Comparison of ENCODE assay signal across 28 cellular contexts in genomic region chr22:29136715-29137700, GRCh38.
DNase-seq lines count a peak whose midpoint lies in the region; ATAC-seq and TF ChIP-seq lines count a peak whose summit lies in the region.
"Had no signal": no experiment of that assay in that cellular context is flagged by ENCODE, and none has a peak within 500 bp of the region (broad histone marks: within the 10 kb centered on the region; RNA-seq: fewer than 3 reads in every experiment).

No MANE protein-coding gene starts in this region.

- peaks cover 20% of the 10 kb centered on the region for H3K4me1 Mint-ChIP-seq in dendritic cell treated with granulocyte-macrophage colony-stimulating factor and Interleukin-4, amounts not matched to agents 40 ng/mL and 50 ng/mL, for 4 days (ENCODE audit: low read depth)

- no peak for TF ChIP-seq CTCF in psoas muscle (IDR thresholded peaks at IDR 0.05)

- peaks cover 14% of the 10 kb centered on the region for H3K27me3 Mint-ChIP-seq in dendritic cell treated with granulocyte-macrophage colony-stimulating factor and Interleukin-4, amounts not matched to agents 40 ng/mL and 50 ng/mL, for 4 days

- intact Hi-C loops in dendritic cell treated with granulocyte-macrophage colony-stimulating factor and Interleukin-4, amounts not matched to agents 40 ng/mL and 50 ng/mL, for 4 days (cut with micrococcal nuclease) = no loop called here
- intact Hi-C loops in psoas muscle (cut with DNase I) = no loop called here

- no peak overlapping the region for H3K4me3 ChIP-seq in psoas muscle
- H3K4me3 ChIP-seq: colonic mucosa, GM12878, heart left ventricle, left lung, prostate gland, SK-N-MC, tibial nerve had no signal

- H3K27ac Mint-ChIP-seq in dendritic cell treated with granulocyte-macrophage colony-stimulating factor and Interleukin-4, amounts not matched to agents 40 ng/mL and 50 ng/mL, for 4 days = peak overlapping the region; percentile 52
- H3K27ac Mint-ChIP-seq: activated naive CD8-positive, alpha-beta T cell treated with anti-CD3 and anti-CD28 coated beads, Interleukin-2, amount 10 ng/mL, durations not matched to agents 7 days and 5 days; activated T-helper 1 cell treated with anti-CD3 and anti-CD28 coated beads, Interleukin-12 subunit alpha, Interleukin-12 subunit beta, Interleukin-2, Interleukin-4 antibody, amounts not matched to agents 30 ng/mL and 10 ng/mL and 1 ng/mL, durations not matched to agents 14 hours and 24 hours and 36 hours; CD4-positive, alpha-beta T cell; stimulated activated naive CD8-positive, alpha-beta T cell treated with anti-CD3 and anti-CD28 coated beads, Interleukin-15, Interleukin-2, amounts not matched to agents 100 ng/mL and 50 ng/mL, for 24 hours had no signal

- WGBS in psoas muscle, 3 donors = 58 to 70% (median 63%) methylated on average over 31 of the region's 31 CpGs

- H3K4me1 ChIP-seq in psoas muscle = peaks cover 7% of the 10 kb centered on the region
- H3K4me1 ChIP-seq: colonic mucosa, prostate gland, tibial nerve had no signal

- H3K9me3 Mint-ChIP-seq in dendritic cell treated with granulocyte-macrophage colony-stimulating factor and Interleukin-4, amounts not matched to agents 40 ng/mL and 50 ng/mL, for 4 days = peaks cover 9% of the 10 kb centered on the region
- H3K9me3 Mint-ChIP-seq: CD4-positive, alpha-beta T cell had no signal

- peak; percentile 46 for DNase-seq in NCI-H1092 (lab: John Stamatoyannopoulos, UW)
- DNase-seq in NCI-H2171 treated with DMSO at 0.1 percent for 48 hours (lab: John Stamatoyannopoulos, UW) = peak; percentile 92
- peak in 1 of 2 donors; percentile 43 for DNase-seq in psoas muscle
- DNase-seq in SIG-M5 treated with dmso at 0.1 percent for 504 hours (lab: John Stamatoyannopoulos, UW; ENCODE audit: unreplicated experiment) = no peak
- DNase-seq in NCI-H2196 treated with DMSO at 0.1 percent for 48 hours (lab: John Stamatoyannopoulos, UW; ENCODE audit: unreplicated experiment) = no peak
- DNase-seq: activated naive CD8-positive, alpha-beta T cell treated with anti-CD3 and anti-CD28 coated beads, Interleukin-2, amount 10 ng/mL, durations not matched to agents 7 days and 5 days; CD4-positive, alpha-beta T cell; colonic mucosa; DMS53; GOT3; left lung; midbrain; MM.1S; NCI-H2081; NCI-H82; stimulated activated CD4-positive, alpha-beta T cell treated with anti-CD3 and anti-CD28 coated beads, Interleukin-4, amount 100 ng/mL, for 1 hour had no signal

- H3K36me3 Mint-ChIP-seq in dendritic cell treated with granulocyte-macrophage colony-stimulating factor and Interleukin-4, amounts not matched to agents 40 ng/mL and 50 ng/mL, for 4 days (ENCODE audit: low read depth) = no peaks in the 10 kb centered on the region
- H3K36me3 Mint-ChIP-seq: activated naive CD8-positive, alpha-beta T cell treated with anti-CD3 and anti-CD28 coated beads, Interleukin-2, amount 10 ng/mL, durations not matched to agents 7 days and 5 days had no signal

- H3K27me3 ChIP-seq in psoas muscle (ENCODE audit: insufficient read depth in 3 of 3, low read length in 2 of 3) = no peaks in the 10 kb centered on the region
- H3K27me3 ChIP-seq: colonic mucosa, heart left ventricle, left lung, tibial nerve had no signal

- H3K27ac ChIP-seq in psoas muscle = no peak overlapping the region
- H3K27ac ChIP-seq: colonic mucosa, heart left ventricle, prostate gland, SK-N-MC, tibial nerve had no signal

- H3K4me3 Mint-ChIP-seq in dendritic cell treated with granulocyte-macrophage colony-stimulating factor and Interleukin-4, amounts not matched to agents 40 ng/mL and 50 ng/mL, for 4 days = no peak overlapping the region
- H3K4me3 Mint-ChIP-seq: activated naive CD8-positive, alpha-beta T cell treated with anti-CD3 and anti-CD28 coated beads, Interleukin-2, amount 10 ng/mL, durations not matched to agents 7 days and 5 days; activated T-helper 1 cell treated with anti-CD3 and anti-CD28 coated beads, Interleukin-12 subunit alpha, Interleukin-12 subunit beta, Interleukin-2, Interleukin-4 antibody, amounts not matched to agents 30 ng/mL and 10 ng/mL and 1 ng/mL, durations not matched to agents 14 hours and 24 hours and 36 hours; CD4-positive, alpha-beta T cell; neural crest cell; stimulated activated naive CD8-positive, alpha-beta T cell treated with anti-CD3 and anti-CD28 coated beads, Interleukin-15, Interleukin-2, amounts not matched to agents 100 ng/mL and 50 ng/mL, for 24 hours had no signal

- no peaks in the 10 kb centered on the region for H3K9me3 ChIP-seq in psoas muscle
- H3K9me3 ChIP-seq: colonic mucosa, heart left ventricle, left lung, prostate gland, tibial nerve had no signal

- peaks cover 0 to 31% of the 10 kb centered on the region in 2 donors for H3K36me3 ChIP-seq in psoas muscle (ENCODE audit: insufficient read depth in 1 of 2, low read depth in 1 of 2)
- H3K36me3 ChIP-seq: colonic mucosa, prostate gland had no signal

- ATAC-seq in psoas muscle (peak in 3 of 4 donors; percentile 50 to 54 (median 52)), HG03520 (IDR thresholded peaks at IDR 0.05; ENCODE audit: unreplicated experiment) (no peak), HG02623 (IDR thresholded peaks at IDR 0.05; ENCODE audit: unreplicated experiment) (no peak)
- ATAC-seq: GM12878, heart left ventricle, left lung, Panc1 had no signal

Comparison
In these comparisons a context has a peak if more than half of its experiments do, and no peak if none do; other contexts are left out.
1. DNase-seq: peak in NCI-H1092 (single experiment) and NCI-H2171 treated with DMSO at 0.1 percent for 48 hours (single experiment); none in SIG-M5 treated with dmso at 0.1 percent for 504 hours (single experiment) and NCI-H2196 treated with DMSO at 0.1 percent for 48 hours (single experiment).
2. ATAC-seq: peak in psoas muscle (3 of 4); none in HG03520 (single experiment) and HG02623 (single experiment).